In genomic region chr18:42480521-42480920, GRCh38 we compare ENCODE assay signal across 28 cellular contexts.
DNase-seq lines count a peak whose midpoint lies in the region; ATAC-seq and TF ChIP-seq lines count a peak whose summit lies in the region.
"Had no signal": no experiment of that assay in that cellular context is flagged by ENCODE, and none has a peak within 500 bp of the region (broad histone marks: within the 10 kb centered on the region; RNA-seq: fewer than 3 reads in every experiment).

No MANE protein-coding gene starts in this region.

- H3K27ac Mint-ChIP-seq in CD4-positive, alpha-beta T cell, result no peak overlapping the region
- H3K27ac Mint-ChIP-seq: CD4-positive, CD25-positive, alpha-beta regulatory T cell; IgD-negative memory B cell had no signal

- TF ChIP-seq CTCF in HEK293 (tag by site-specific recombination; IDR thresholded peaks at IDR 0.05) (no peak), esophagus muscularis mucosa (IDR thresholded peaks at IDR 0.05) (no peak), breast epithelium (IDR thresholded peaks at IDR 0.05) (no peak)
- TF ChIP-seq CTCF in CD4-positive, alpha-beta T cell (IDR thresholded peaks at IDR 0.05), result no peak

- H3K27ac ChIP-seq in HEK293 (ENCODE audit: extremely low read depth, low read depth, low read length), result no peak overlapping the region
- no peak overlapping the region for H3K27ac ChIP-seq in esophagus muscularis mucosa (replicated peaks in 1 of 4)
- H3K27ac ChIP-seq in breast epithelium, result no peak overlapping the region
- no peak overlapping the region for H3K27ac ChIP-seq in CD4-positive, alpha-beta T cell (ENCODE audit: low read depth, low read length)
- H3K27ac ChIP-seq: BLaER1, HL-60, KMS-11 had no signal

- H3K4me1 ChIP-seq in HEK293 (ENCODE audit: control insufficient read depth, insufficient read depth, low read length) (no peaks in the 10 kb centered on the region), esophagus muscularis mucosa (no peaks in the 10 kb centered on the region), breast epithelium (no peaks in the 10 kb centered on the region)
- H3K4me1 ChIP-seq: BLaER1, Caco-2 had no signal

- H3K4me1 Mint-ChIP-seq in CD4-positive, alpha-beta T cell (ENCODE audit: low read depth), result no peaks in the 10 kb centered on the region
- H3K4me1 Mint-ChIP-seq: CD4-positive, CD25-positive, alpha-beta regulatory T cell; IgD-negative memory B cell had no signal

- TF ChIP-seq EP300 in esophagus muscularis mucosa (IDR thresholded peaks at IDR 0.05), result no peak

- DNase-seq in NCI-H146 treated with DMSO at 0.1 percent for 48 hours (lab: John Stamatoyannopoulos, UW; ENCODE audit: unreplicated experiment) (peak; percentile 99), esophagus muscularis mucosa (ENCODE audit: extremely low spot score) (peak; percentile 50), renal cortical epithelial cell (ENCODE audit: low read depth) (peak; percentile 64), breast epithelium (ENCODE audit: low spot score in 2 of 2) (no peak), HK-2 (ENCODE audit: unreplicated experiment) (no peak)
- DNase-seq in CD4-positive, alpha-beta T cell, result no peak
- DNase-seq: Caco-2; CD4-positive, CD25-positive, alpha-beta regulatory T cell; DMS 273 treated with DMSO at 0.1 percent for 48 hours; DMS79; EL; GF-D8; GOT3; NCI-H1092; NCI-H1436 treated with DMSO at 0.1 percent for 48 hours; NCI-H2029 treated with DMSO at 0.1 percent for 48 hours; NCI-H2227 treated with DMSO at 0.1 percent for 48 hours; NCI-H510A; NCI-H774; SHP77 treated with DMSO at 0.1 percent for 48 hours; T-helper 1 cell had no signal

- H3K9me3 ChIP-seq in HEK293 (ENCODE audit: control insufficient read depth, insufficient read depth, low read depth, low read length), result no peaks in the 10 kb centered on the region
- peaks cover 0 to 6% (median under 1%) of the 10 kb centered on the region in 4 donors for H3K9me3 ChIP-seq in esophagus muscularis mucosa
- peaks cover under 1 to 6% of the 10 kb centered on the region in 2 donors for H3K9me3 ChIP-seq in breast epithelium
- H3K9me3 ChIP-seq in CD4-positive, alpha-beta T cell (ENCODE audit: control insufficient read depth, low read length), result no peaks in the 10 kb centered on the region
- H3K9me3 ChIP-seq: Caco-2 had no signal

- H3K27me3 ChIP-seq in esophagus muscularis mucosa (no peaks in the 10 kb centered on the region), breast epithelium (no peaks in the 10 kb centered on the region)
- no peaks in the 10 kb centered on the region for H3K27me3 ChIP-seq in CD4-positive, alpha-beta T cell (ENCODE audit: control insufficient read depth, insufficient read depth, low read length)
- H3K27me3 ChIP-seq: BLaER1 had no signal

- H3K4me3 ChIP-seq in HEK293 (ENCODE audit: low read depth, low read length) (no peak overlapping the region), esophagus muscularis mucosa (no peak overlapping the region), breast epithelium (no peak overlapping the region)
- H3K4me3 ChIP-seq: BLaER1, HAP-1 had no signal

- no peak for TF ChIP-seq POLR2A in esophagus muscularis mucosa (IDR thresholded peaks at IDR 0.05; ENCODE audit: low read depth)
- TF ChIP-seq POLR2A in breast epithelium (IDR thresholded peaks at IDR 0.05), result no peak

- POLR2A ChIA-PET in HEK293 (lab: Yijun Ruan, JAX), result no interaction called here
- POLR2A ChIA-PET in CD4-positive, alpha-beta T cell (lab: Charles Lee), result no interaction called here

- CTCF ChIA-PET in HEK293 (lab: Yijun Ruan, JAX), result interaction anchor here (0.7 to 1.0 kb wide), 2 partner anchors 9 to 12 kb away, joined by 3 read pairs; no protein-coding TSS in a partner anchor
- CTCF ChIA-PET in CD4-positive, alpha-beta T cell (lab: Charles Lee), result no interaction called here

- no peak overlapping the region for H3K4me3 Mint-ChIP-seq in CD4-positive, alpha-beta T cell
- H3K4me3 Mint-ChIP-seq: IgD-negative memory B cell had no signal

- no peaks in the 10 kb centered on the region for H3K27me3 Mint-ChIP-seq in CD4-positive, alpha-beta T cell
- H3K27me3 Mint-ChIP-seq: IgD-negative memory B cell had no signal

- H3K36me3 Mint-ChIP-seq in CD4-positive, alpha-beta T cell (ENCODE audit: low read depth), result no peaks in the 10 kb centered on the region
- H3K36me3 Mint-ChIP-seq: CD4-positive, CD25-positive, alpha-beta regulatory T cell; IgD-negative memory B cell had no signal

- no peaks in the 10 kb centered on the region for H3K36me3 ChIP-seq in HEK293 (ENCODE audit: control insufficient read depth in 2 of 2, insufficient read depth in 1 of 2, low read length in 2 of 2)
- no peaks in the 10 kb centered on the region for H3K36me3 ChIP-seq in esophagus muscularis mucosa
- no peaks in the 10 kb centered on the region for H3K36me3 ChIP-seq in breast epithelium
- H3K36me3 ChIP-seq: BLaER1, HAP-1 had no signal

- H3K9me3 Mint-ChIP-seq in CD4-positive, alpha-beta T cell, result peaks cover 6% of the 10 kb centered on the region

- no peak for ATAC-seq in HG03457 (IDR thresholded peaks at IDR 0.05; ENCODE audit: unreplicated experiment)
- no peak for ATAC-seq in CD4-positive, alpha-beta T cell (ENCODE audit: poor library complexity)

- WGBS in esophagus muscularis mucosa, result 70% methylated on average over 3 of the region's 3 CpGs

- intact Hi-C loops in esophagus muscularis mucosa (cut with DNase I), result no loop called here
- intact Hi-C loops in breast epithelium (cut with DNase I; ENCODE audit: low total_unique reads), result no loop called here
- intact Hi-C loops in CD4-positive, alpha-beta T cell (cut with DNase I, micrococcal nuclease), result no loop called here

TF ChIP-seq in HEK293, 187 proteins besides CTCF, POLR2A, EP300 and RAD21:
- TF ChIP-seq, protein P1, sequence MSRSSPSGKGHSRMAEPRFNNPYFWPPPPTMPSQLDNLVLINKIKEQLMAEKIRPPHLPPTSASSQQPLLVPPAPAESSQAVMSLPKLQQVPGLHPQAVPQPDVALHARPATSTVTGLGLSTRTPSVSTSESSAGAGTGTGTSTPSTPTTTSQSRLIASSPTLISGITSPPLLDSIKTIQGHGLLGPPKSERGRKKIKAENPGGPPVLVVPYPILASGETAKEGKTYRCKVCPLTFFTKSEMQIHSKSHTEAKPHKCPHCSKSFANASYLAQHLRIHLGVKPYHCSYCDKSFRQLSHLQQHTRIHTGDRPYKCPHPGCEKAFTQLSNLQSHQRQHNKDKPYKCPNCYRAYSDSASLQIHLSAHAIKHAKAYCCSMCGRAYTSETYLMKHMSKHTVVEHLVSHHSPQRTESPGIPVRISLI (tag by site-specific recombination; IDR thresholded peaks at IDR 0.05), result no peak
- TF ChIP-seq ZNF138 (tag by site-specific recombination; IDR thresholded peaks at IDR 0.05; ENCODE audit: borderline replicate concordance), result no peak
- no peak for TF ChIP-seq ZNF354C (tag by site-specific recombination; IDR thresholded peaks at IDR 0.05; ENCODE audit: borderline replicate concordance, low read depth)
- peak; percentile 44; the same call in 1 of the 2 replicates for TF ChIP-seq TCF7L2 (IDR thresholded peaks at IDR 0.05; ENCODE audit: borderline replicate concordance, low read depth, low read length)
- TF ChIP-seq ZBTB8A (tag by site-specific recombination; IDR thresholded peaks at IDR 0.05), result no peak

Comparison
In these comparisons a context has a peak if more than half of its experiments do, and no peak if none do; other contexts are left out.
1. DNase-seq: peak in NCI-H146 treated with DMSO at 0.1 percent for 48 hours (single experiment), esophagus muscularis mucosa (single experiment) and renal cortical epithelial cell (single experiment); none in breast epithelium (0 of 2), HK-2 (single experiment) and CD4-positive, alpha-beta T cell (0 of 10).